9 cellular contexts compared by ENCODE assay signal in the genomic region with DNA sequence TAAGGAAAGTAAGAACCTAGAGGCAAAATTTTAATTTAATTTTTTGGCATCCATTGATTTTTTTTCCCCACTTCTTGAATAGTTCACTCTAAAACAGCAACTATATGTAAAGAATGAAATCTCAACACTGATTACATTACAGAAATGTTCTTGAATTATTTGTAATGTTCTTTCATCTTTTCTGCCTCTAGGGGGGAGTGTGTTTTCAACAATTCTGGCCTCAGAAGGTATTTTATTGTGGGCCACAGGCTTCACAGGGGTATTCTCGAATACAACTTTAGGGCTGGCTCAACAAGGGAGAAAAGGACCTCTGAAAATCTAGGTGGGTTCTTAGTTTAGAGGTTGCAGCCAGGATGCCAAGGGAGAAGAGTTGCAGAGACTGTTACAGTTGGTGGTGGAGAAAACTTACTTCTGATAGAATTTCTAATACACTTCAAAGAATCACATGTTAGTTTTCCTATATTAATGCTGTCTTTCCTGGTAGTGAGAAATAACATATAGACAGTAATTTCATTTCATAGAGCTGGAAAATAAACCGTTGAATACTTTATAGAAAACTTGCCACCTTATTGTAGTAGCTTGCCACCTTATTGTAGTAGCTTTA. TPM values are rescaled to one million over a fixed set of nuclear protein-coding genes. Genes with fewer than 3 reads are reported as not detected.
DNase-seq lines count a peak whose midpoint lies in the region; ATAC-seq, FAIRE-seq and TF ChIP-seq lines count a peak whose summit lies in the region.
"Had no signal": no experiment of that assay in that cellular context is flagged by ENCODE, and none has a peak within 500 bp of the region (broad histone marks: within the 10 kb centered on the region; RNA-seq: fewer than 3 reads in every experiment).

No MANE protein-coding gene starts in this region.

- peaks cover 0 to 3% of the 10 kb centered on the region in 2 donors for H3K9me3 ChIP-seq in neuronal stem cell (replicated peaks in 1 of 2; ENCODE audit: control insufficient read depth in 2 of 2, insufficient read depth in 1 of 2, low read depth in 1 of 2, low read length in 2 of 2)
- no peaks in the 10 kb centered on the region for H3K9me3 ChIP-seq in gastrocnemius medialis

- H3K36me3 ChIP-seq in bronchial epithelial cell (ENCODE audit: control insufficient read depth, insufficient read depth, low read length) = no peaks in the 10 kb centered on the region
- no peaks in the 10 kb centered on the region for H3K36me3 ChIP-seq in neuronal stem cell (replicated peaks in 1 of 2; ENCODE audit: control insufficient read depth in 2 of 2, insufficient read depth in 2 of 2, low read length in 2 of 2)
- no peaks in the 10 kb centered on the region for H3K36me3 ChIP-seq in gastrocnemius medialis

- H3K27ac ChIP-seq in neuronal stem cell (replicated peaks; ENCODE audit: low read length) (no peak overlapping the region), gastrocnemius medialis (no peak overlapping the region)

- no peak overlapping the region for H2BK5ac ChIP-seq in neuronal stem cell (ENCODE audit: low read length)

- H3K27me3 ChIP-seq in bronchial epithelial cell (ENCODE audit: control insufficient read depth, insufficient read depth, low read length) = peaks cover 6% of the 10 kb centered on the region
- H3K27me3 ChIP-seq in neuronal stem cell (ENCODE audit: control insufficient read depth in 3 of 3, insufficient read depth in 3 of 3, low read depth in 1 of 3, low read length in 3 of 3) = peaks cover 11 to 46% (median 41%) of the 10 kb centered on the region in 3 experiments
- peaks cover 4 to 13% (median 8%) of the 10 kb centered on the region in 3 donors for H3K27me3 ChIP-seq in gastrocnemius medialis

- no CpG with 5 or more reads among the region's 2 CpGs for WGBS in neuronal stem cell (ENCODE audit: extremely low coverage in 2 of 2, insufficient read length in 2 of 2, insufficient replicate concordance in 1 of 2), 2 donors

- ATAC-seq in GM19351 (IDR thresholded peaks at IDR 0.05; ENCODE audit: unreplicated experiment) = no peak
- no peak for ATAC-seq in HG03565 (IDR thresholded peaks at IDR 0.05; ENCODE audit: unreplicated experiment)
- ATAC-seq in gastrocnemius medialis = no peak

- DNase-seq in GM10266 (ENCODE audit: extremely low spot score) (no peak), MV-4-11 (lab: John Stamatoyannopoulos, UW) (peak; percentile 34), bronchial epithelial cell (ENCODE audit: low read depth) (peak; percentile 32), neuronal stem cell (ENCODE audit: low spot score) (peak; percentile 18), ureter (ENCODE audit: low spot score) (no peak), gastrocnemius medialis (no peak)
- DNase-seq: stimulated activated CD4-positive, alpha-beta T cell treated with anti-CD3 and anti-CD28 coated beads, Interleukin-4, amount 100 ng/mL, for 24 hours had no signal

- no peak overlapping the region for H3K4ac ChIP-seq in neuronal stem cell (ENCODE audit: low read length)

- TF ChIP-seq CTCF in GM10266 (IDR thresholded peaks at IDR 0.05; ENCODE audit: control insufficient read depth, insufficient read depth, low read depth, missing control alignments) (peak; percentile 42), bronchial epithelial cell (IDR thresholded peaks at IDR 0.05; ENCODE audit: insufficient read depth, low read length, severe bottlenecking) (peak; percentile 32), gastrocnemius medialis (IDR thresholded peaks at IDR 0.05 in 4 of 5, conservative IDR thresholded peaks at IDR 0.05 in 1 of 5) (peak in 1 of 5 experiments; percentile 35)

- H3K14ac ChIP-seq in neuronal stem cell (ENCODE audit: low read length) = no peak overlapping the region

- in situ Hi-C loops in gastrocnemius medialis (cut with MboI; ENCODE audit: low sequenced_read_pairs in 4 of 4) = no loop called here

- H2BK12ac ChIP-seq in neuronal stem cell (ENCODE audit: low read length) = no peak overlapping the region

- no peak overlapping the region for H2AFZ ChIP-seq in neuronal stem cell (ENCODE audit: low read length)

- H2AK5ac ChIP-seq in neuronal stem cell (ENCODE audit: low read depth, low read length) = no peak overlapping the region

- H3K23ac ChIP-seq in neuronal stem cell (ENCODE audit: low read depth, low read length, poor library complexity) = no peak overlapping the region

- no peak overlapping the region for H3K4me2 ChIP-seq in neuronal stem cell (ENCODE audit: insufficient read depth, low read length, poor library complexity, severe bottlenecking)

- H4K91ac ChIP-seq in neuronal stem cell (ENCODE audit: low read depth, low read length, poor library complexity) = no peak overlapping the region

- H3K79me1 ChIP-seq in neuronal stem cell (ENCODE audit: low read depth, low read length) = no peaks in the 10 kb centered on the region

- H3K9ac ChIP-seq in neuronal stem cell (ENCODE audit: low read depth, low read length, poor library complexity) = no peak overlapping the region

- TF ChIP-seq POLR2A in gastrocnemius medialis (IDR thresholded peaks at IDR 0.05) = no peak

- intact Hi-C loops in gastrocnemius medialis (cut with DNase I; ENCODE audit: low total_unique reads) = loop anchor here (5.0 kb wide), 1 partner anchor 595 kb away; no protein-coding TSS in a partner anchor

- H2BK15ac ChIP-seq in neuronal stem cell (ENCODE audit: low read length) = no peak overlapping the region

- no peak overlapping the region for H3K4me3 ChIP-seq in bronchial epithelial cell (ENCODE audit: low read depth, low read length)
- no peak overlapping the region for H3K4me3 ChIP-seq in neuronal stem cell (ENCODE audit: low read length in 2 of 2)
- H3K4me3 ChIP-seq in gastrocnemius medialis = no peak overlapping the region

- H4K8ac ChIP-seq in neuronal stem cell (ENCODE audit: low read depth, low read length) = no peak overlapping the region

- no peak overlapping the region for H2BK120ac ChIP-seq in neuronal stem cell (ENCODE audit: low read depth, low read length)

- H3K18ac ChIP-seq in neuronal stem cell (ENCODE audit: low read length) = no peak overlapping the region

- H3K4me1 ChIP-seq in neuronal stem cell (ENCODE audit: control insufficient read depth in 2 of 2, insufficient read depth in 1 of 2, low read depth in 1 of 2, low read length in 2 of 2) = peaks cover 4 to 11% of the 10 kb centered on the region in 2 donors
- peaks cover 0 to 16% of the 10 kb centered on the region in 2 donors for H3K4me1 ChIP-seq in gastrocnemius medialis

- no peak for FAIRE-seq in bronchial epithelial cell (lab: Jason Lieb, UNC)

RNA-seq across cellular contexts. Expression of a gene that starts 3.6 kb away (rescaled TPM):
- total RNA-seq in bronchial epithelial cell (1.2 and 17.1 TPM in 2 replicates), ureter (1.4 TPM), gastrocnemius medialis (1 to 10 TPM in 3 of 4 donors, under 1 TPM in 1; 0.51 to 4.9 (median 1.3) TPM)
- 0.07 TPM for polyA plus RNA-seq in neuronal stem cell (2013, experiment 1 of 2)
- 0.04 TPM for polyA plus RNA-seq in neuronal stem cell (2013, experiment 2 of 2)

Comparison
In these comparisons a context has a peak if more than half of its experiments do, and no peak if none do; other contexts are left out.
1. DNase-seq: peak in MV-4-11 (single experiment), bronchial epithelial cell (single experiment) and neuronal stem cell (single experiment); none in GM10266 (single experiment), ureter (single experiment) and gastrocnemius medialis (0 of 2).